In genomic region chr3:127673191-127674098, GRCh38 we compare ENCODE assay signal across 8 cellular contexts. TPM values are rescaled to one million over a fixed set of nuclear protein-coding genes. Genes with fewer than 3 reads are reported as not detected.
DNase-seq lines count a peak whose midpoint lies in the region; ATAC-seq, FAIRE-seq and TF ChIP-seq lines count a peak whose summit lies in the region.

No MANE protein-coding gene starts in this region.

- peak; percentile 32 for DNase-seq in SW480 (ENCODE audit: low spot score)
- DNase-seq in K562 (ENCODE audit: extremely low read depth in 1 of 4, low spot score in 3 of 4): peak; percentile 29 to 54 (median 45)
- peak; percentile 18 to 39 for DNase-seq in stimulated activated CD4-positive, alpha-beta T cell treated with anti-CD3 and anti-CD28 coated beads, Interleukin-12 subunit alpha, Interleukin-12 subunit beta, amount 100 ng/mL, for 24 hours (ENCODE audit: low read depth in 2 of 2)
- DNase-seq in pons (ENCODE audit: low spot score): no peak

- H3K9me3 ChIP-seq in K562 (replicated peaks; ENCODE audit: control insufficient read depth, insufficient read depth, low read depth, low read length) (no peaks in the 10 kb centered on the region), iPS-20b (ENCODE audit: insufficient read depth, low read depth, low read length) (no peaks in the 10 kb centered on the region)

- BruUV-seq in K562 (replicated peaks; lab: Mats Ljungman, UMichigan): no TSS peak

- H2AFZ ChIP-seq in K562 (ENCODE audit: low read depth, low read length): peak overlapping the region; percentile 66; the same call in 1 of the 2 replicates

- no peak for TF ChIP-seq EP300 in K562 (IDR thresholded peaks at IDR 0.05; ENCODE audit: low read length)

- WGBS in K562 (ENCODE audit: insufficient coverage, low coverage, missing lambda C conversion rate): 35% methylated on average over 11 of the region's 50 CpGs

- H3K27me3 ChIP-seq in K562 (ENCODE audit: control insufficient read depth in 2 of 2, insufficient read depth in 2 of 2, low read length in 2 of 2): no peaks in the 10 kb centered on the region
- peaks cover 27% of the 10 kb centered on the region for H3K27me3 ChIP-seq in iPS-20b (ENCODE audit: insufficient read depth, low read length)

- peaks cover 0 to 41% of the 10 kb centered on the region in 2 experiments; a peak in 2 of 5 replicates for H3K4me1 ChIP-seq in K562 (replicated peaks in 1 of 2; ENCODE audit: control insufficient read depth in 2 of 2, insufficient read depth in 2 of 2, low read length in 2 of 2)
- H3K4me1 ChIP-seq in iPS-20b (ENCODE audit: insufficient read depth, low read length): no peaks in the 10 kb centered on the region

- H3K9ac ChIP-seq in K562 (ENCODE audit: insufficient read depth in 1 of 2, low read depth in 2 of 2, low read length in 2 of 2): peak overlapping the region; percentile 44 to 87; a peak in 3 of 4 replicates
- H3K9ac ChIP-seq in iPS-20b (ENCODE audit: low read depth, low read length): peak overlapping the region; percentile 45; the same call in 1 of the 2 replicates

- H3K4me2 ChIP-seq in K562 (ENCODE audit: insufficient read depth, low read length): peak overlapping the region; percentile 70

- FAIRE-seq in K562 (lab: Jason Lieb, UNC): no peak

- no peaks in the 10 kb centered on the region for H3K36me3 ChIP-seq in K562 (ENCODE audit: control insufficient read depth, insufficient read depth, low read length)
- H3K36me3 ChIP-seq in iPS-20b (ENCODE audit: insufficient read depth, low read depth, low read length): no peaks in the 10 kb centered on the region

- H3K4me3 ChIP-seq in K562 (peak overlapping the region; percentile 69), iPS-20b (ENCODE audit: low read length) (peak overlapping the region; percentile 76)

- H3K79me2 ChIP-seq in K562 (ENCODE audit: control insufficient read depth, insufficient read depth, low read length): no peaks in the 10 kb centered on the region

- CTCF ChIA-PET in K562 (lab: Yijun Ruan, JAX; ENCODE audit: low intra/inter-chr PET ratio): no interaction called here

- ATAC-seq in GM19395 (IDR thresholded peaks at IDR 0.05; ENCODE audit: unreplicated experiment) (peak; percentile 51), HG03520 (IDR thresholded peaks at IDR 0.05; ENCODE audit: unreplicated experiment) (peak; percentile 23), K562 (peak; percentile 67)

- TF ChIP-seq CTCF in C4-2B (conservative IDR thresholded peaks at IDR 0.05) (no peak), K562 (IDR thresholded peaks at IDR 0.05 in 2 of 3, conservative IDR thresholded peaks at IDR 0.05 in 1 of 3; ENCODE audit: insufficient read depth in 2 of 3, low read depth in 1 of 3, low read length in 3 of 3) (no peak)

- H3K27ac ChIP-seq in C4-2B: peak overlapping the region; percentile 75; the same call in 1 of the 2 replicates
- H3K27ac ChIP-seq in K562 (ENCODE audit: extremely low read depth, low read depth, low read length): no peak overlapping the region
- H3K27ac ChIP-seq in iPS-20b (ENCODE audit: low read length): no peak overlapping the region

- in situ Hi-C loops in K562 (cut with MboI): no loop called here

- TF ChIP-seq POLR2A in K562 (conservative IDR thresholded peaks at IDR 0.05): no peak

- no peak for TF ChIP-seq RAD21 in K562 (CRISPR knock-in tag; conservative IDR thresholded peaks at IDR 0.05 in 1 of 2, IDR thresholded peaks at IDR 0.05 in 1 of 2)

- intact Hi-C loops in K562 (cut with micrococcal nuclease): no loop called here

- POLR2A ChIA-PET in K562 (lab: Yijun Ruan, JAX): interaction anchor here (0.6 kb wide), 1 partner anchor 144 kb away, joined by 3 read pairs; no protein-coding TSS in a partner anchor

- 0 out of 2 replicates have a peak, but pooled peaks cover 4% of the 10 kb centered on the region for H4K20me1 ChIP-seq in K562 (replicated peaks; ENCODE audit: control insufficient read depth, insufficient read depth, low read length)

- H3K9me1 ChIP-seq in K562 (ENCODE audit: control insufficient read depth, insufficient read depth, low read length): no peaks in the 10 kb centered on the region

TF ChIP-seq in K562, 482 proteins besides CTCF, POLR2A, EP300 and RAD21 (continues in another document):
- TF ChIP-seq ZNF511 (CRISPR knock-in tag; IDR thresholded peaks at IDR 0.05) (no peak), ELK1 (CRISPR knock-in tag; IDR thresholded peaks at IDR 0.05) (no peak), EWSR1 (IDR thresholded peaks at IDR 0.05; ENCODE audit: borderline replicate concordance, low read depth, partially characterized antibody) (no peak), ZFP36 (IDR thresholded peaks at IDR 0.05; ENCODE audit: low read depth, low read length, partially characterized antibody) (peak; percentile 92), POU5F1 (IDR thresholded peaks at IDR 0.05; ENCODE audit: borderline replicate concordance, low read depth, low read length, partially characterized antibody) (no peak), SNRNP70 (optimal IDR thresholded peaks at IDR 0.05; ENCODE audit: low read depth, low read length) (no peak), CTBP1 (IDR thresholded peaks at IDR 0.05; ENCODE audit: borderline replicate concordance) (no peak), BRD4 (IDR thresholded peaks at IDR 0.05) (no peak), ZNF436 (CRISPR knock-in tag; IDR thresholded peaks at IDR 0.05) (peak; percentile 65), FIP1L1 (IDR thresholded peaks at IDR 0.05; ENCODE audit: low read depth, low read length, poor library complexity, severe bottlenecking) (peak; percentile 7), POLR2G (IDR thresholded peaks at IDR 0.05; ENCODE audit: low read depth, low read length) (peak; percentile 54), RBM25 (IDR thresholded peaks at IDR 0.05; ENCODE audit: low read depth, low read length, severe bottlenecking) (peak; percentile 16), EGR1 (conservative IDR thresholded peaks at IDR 0.05) (peak; percentile 24; the same call in 1 of the 2 replicates), RBM22 (IDR thresholded peaks at IDR 0.05; ENCODE audit: low read depth, low read length, poor library complexity, severe bottlenecking) (peak; percentile 89), ZNF316 (IDR thresholded peaks at IDR 0.05) (0 out of 2 replicates have a peak, but pooled peaks have one; percentile 25), CCNT2 (IDR thresholded peaks at IDR 0.05; ENCODE audit: borderline replicate concordance, extremely low read depth, insufficient read length, low read depth, low read length) (peak; percentile 8)

RNA-seq across cellular contexts. Expression of gene ABTB1, which starts 0.7 kb away (rescaled TPM):
- 7.7 and 16.8 TPM in 2 replicates for total RNA-seq in K562 (2011; cell fraction: chromatin; rRNA removed; ENCODE audit: low replicate concordance)
- total RNA-seq in K562 (2011; cell fraction: nucleolus; rRNA removed): 13.7 and 16.5 TPM in 2 replicates
- total RNA-seq in K562 (2011; cell fraction: nucleoplasm; rRNA removed): 6.9 and 9.3 TPM in 2 replicates
- total RNA-seq in K562 (2014; rRNA removed): 0.68 and 1.0 TPM in 2 replicates
- 0.25 and 0.26 TPM in 2 replicates for total RNA-seq in K562 (2014; rRNA removed; fragmentation: Illumina TruSeq; extraction: Trizol)
- 0.29 and 0.30 TPM in 2 replicates for total RNA-seq in K562 (2015; rRNA removed; fragmentation: Illumina TruSeq; extraction: Trizol)
- total RNA-seq in K562 (2021): 1.6 and 1.9 TPM in 2 replicates
- polyA plus RNA-seq in K562 (2011; rRNA removed): 1.2 and 1.7 TPM in 2 replicates
- polyA plus RNA-seq in K562 (2011; cell fraction: cytosol; rRNA removed): 1.3 and 2.5 TPM in 2 replicates
- 14.3 and 22.2 TPM in 2 replicates for polyA plus RNA-seq in K562 (2011; cell fraction: nucleus; rRNA removed)
- polyA plus RNA-seq in K562 (2012): 1.7 and 6.1 TPM in 2 replicates
- polyA plus RNA-seq in K562 (2014; fragmentation: Illumina TruSeq; extraction: Trizol): 0.42 and 1.1 TPM in 2 replicates
- under 1 TPM in 1 of 2 experiments, not detected in 1; 0.04 TPM for polyA plus RNA-seq in K562 (2014; fragmentation: Nextera tagmentation; extraction: Ambion mirVana)
- polyA plus RNA-seq in K562 (2014; rRNA removed): 1.4 and 2.3 TPM in 2 replicates
- polyA minus RNA-seq in K562 (2011; rRNA and poly(A)+ RNA removed): 0.60 and 0.95 TPM in 2 replicates
- 1.0 and 2.4 TPM in 2 replicates for polyA minus RNA-seq in K562 (2011; cell fraction: cytosol; rRNA and poly(A)+ RNA removed)
- 4.1 and 5.9 TPM in 2 replicates for polyA minus RNA-seq in K562 (2011; cell fraction: nucleus; rRNA and poly(A)+ RNA removed)

RNA-seq across cellular contexts. Expression of gene PODXL2, which starts 44.5 kb away (rescaled TPM):
- 17.2 and 34.9 TPM in 2 replicates for total RNA-seq in K562 (2011; cell fraction: chromatin; rRNA removed; ENCODE audit: low replicate concordance)
- total RNA-seq in K562 (2011; cell fraction: nucleolus; rRNA removed): 47.0 and 49.4 TPM in 2 replicates
- 23.7 and 31.7 TPM in 2 replicates for total RNA-seq in K562 (2011; cell fraction: nucleoplasm; rRNA removed)
- total RNA-seq in K562 (2014; rRNA removed) (52.5 and 59.1 TPM in 2 replicates), K562 (2014; rRNA removed; fragmentation: Illumina TruSeq; extraction: Trizol) (16.1 TPM in 2 replicates), K562 (2015; rRNA removed; fragmentation: Illumina TruSeq; extraction: Trizol) (21.9 and 22.3 TPM in 2 replicates), K562 (2021) (39.6 and 42.4 TPM in 2 replicates)
- polyA plus RNA-seq in K562 (2011; rRNA removed) (19.2 and 20.3 TPM in 2 replicates), K562 (2014; fragmentation: Illumina TruSeq; extraction: Trizol) (22.1 and 27.7 TPM in 2 replicates), K562 (2014; fragmentation: Nextera tagmentation; extraction: Ambion mirVana) (under 1 TPM; 0.03 to 0.07 TPM), K562 (2014; rRNA removed) (49.0 and 50.3 TPM in 2 replicates)
- polyA plus RNA-seq in K562 (2011; cell fraction: cytosol; rRNA removed): 19.5 and 45.6 TPM in 2 replicates
- polyA plus RNA-seq in K562 (2011; cell fraction: nucleus; rRNA removed): 22.1 and 37.7 TPM in 2 replicates
- polyA plus RNA-seq in K562 (2012): 18.9 and 20.5 TPM in 2 replicates
- polyA minus RNA-seq in K562 (2011; rRNA and poly(A)+ RNA removed): 12.9 and 14.7 TPM in 2 replicates
- polyA minus RNA-seq in K562 (2011; cell fraction: cytosol; rRNA and poly(A)+ RNA removed): 16.8 and 18.6 TPM in 2 replicates
- 9.6 and 11.8 TPM in 2 replicates for polyA minus RNA-seq in K562 (2011; cell fraction: nucleus; rRNA and poly(A)+ RNA removed)
